In the genomic region with DNA sequence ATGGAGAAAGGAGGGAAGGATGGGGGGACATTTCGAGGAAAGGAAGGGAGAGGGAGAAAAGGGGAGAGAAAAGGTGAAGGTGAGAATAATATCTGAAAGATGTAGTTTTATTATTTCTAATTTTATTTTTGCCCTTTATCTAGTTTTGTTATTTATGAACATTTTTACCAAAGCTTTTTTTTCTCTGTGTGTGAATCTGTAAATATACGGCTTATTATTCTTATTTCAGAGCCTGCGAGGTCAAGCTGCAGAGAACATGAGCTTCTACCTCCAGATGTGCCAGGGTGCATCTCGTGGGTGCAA, we compare ENCODE assay signal across 11 cellular contexts. TPM values are rescaled to one million over a fixed set of nuclear protein-coding genes. Genes with fewer than 3 reads are reported as not detected.
DNase-seq lines count a peak whose midpoint lies in the region; ATAC-seq, FAIRE-seq and TF ChIP-seq lines count a peak whose summit lies in the region.
"Had no signal": no experiment of that assay in that cellular context is flagged by ENCODE, and none has a peak within 500 bp of the region (broad histone marks: within the 10 kb centered on the region; RNA-seq: fewer than 3 reads in every experiment).

No MANE protein-coding gene starts in this region.

- H3K27me3 Mint-ChIP-seq in astrocyte (ENCODE audit: low read depth, unreplicated experiment), result peaks cover 63% of the 10 kb centered on the region
- H3K27me3 Mint-ChIP-seq in stimulated activated naive CD8-positive, alpha-beta T cell treated with anti-CD3 and anti-CD28 coated beads, Interleukin-15, amount 100 ng/mL, for 72 hours, result peaks cover 53% of the 10 kb centered on the region

- POLR2A ChIA-PET in SK-N-SH (lab: Yijun Ruan, JAX), result interaction anchor here (1.2 to 3.3 kb wide), 2 partner anchors 13 to 29 kb away, joined by 4 to 15 read pairs; no protein-coding TSS in a partner anchor

- peak overlapping the region; percentile 96 for H3K4me2 ChIP-seq in SK-N-SH
- H3K4me2 ChIP-seq in astrocyte (ENCODE audit: low read length), result peak overlapping the region; percentile 98

- peak overlapping the region; percentile 7 for H3K27ac Mint-ChIP-seq in astrocyte (ENCODE audit: unreplicated experiment)
- H3K27ac Mint-ChIP-seq in stimulated activated naive CD8-positive, alpha-beta T cell treated with anti-CD3 and anti-CD28 coated beads, Interleukin-15, amount 100 ng/mL, for 72 hours, result no peak overlapping the region

- DNase-seq in SK-N-SH (no peak), astrocyte (ENCODE audit: low read depth) (no peak), H7 (no peak), globus pallidus (ENCODE audit: low spot score) (no peak)
- no peak for DNase-seq in stimulated activated naive CD8-positive, alpha-beta T cell treated with anti-CD3 and anti-CD28 coated beads, Interleukin-15, amount 100 ng/mL, for 72 hours
- DNase-seq: NCI-H1436 treated with DMSO at 0.1 percent for 48 hours had no signal

- H3K36me3 ChIP-seq in SK-N-SH (replicated peaks in 1 of 2; ENCODE audit: control insufficient read depth in 1 of 2, insufficient read depth in 2 of 2, low read length in 1 of 2) (no peaks in the 10 kb centered on the region), astrocyte (ENCODE audit: insufficient read depth, low read length) (no peaks in the 10 kb centered on the region), H7 (replicated peaks; ENCODE audit: control insufficient read depth, insufficient read depth, low read length) (no peaks in the 10 kb centered on the region)

- H3K79me2 ChIP-seq in SK-N-SH (ENCODE audit: insufficient read depth) (no peaks in the 10 kb centered on the region), astrocyte (ENCODE audit: insufficient read depth, low read length) (no peaks in the 10 kb centered on the region)

- no peaks in the 10 kb centered on the region for H3F3A ChIP-seq in SK-N-SH (replicated peaks; ENCODE audit: insufficient read depth)

- peak overlapping the region; percentile 59 to 61 for H3K4me3 ChIP-seq in SK-N-SH (ENCODE audit: low read depth in 2 of 2, low read length in 1 of 2)
- H3K4me3 ChIP-seq in astrocyte (ENCODE audit: insufficient read depth, low read depth, low read length), result peak overlapping the region; percentile 62
- H3K4me3 ChIP-seq in H7 (ENCODE audit: insufficient read depth, low read depth, low read length), result no peak overlapping the region; the same call in 1 of the 2 replicates

- TF ChIP-seq RAD21 in SK-N-SH (IDR thresholded peaks at IDR 0.05; ENCODE audit: low read length), result no peak

- H3K9me3 ChIP-seq in SK-N-SH (no peaks in the 10 kb centered on the region), astrocyte (ENCODE audit: insufficient read depth, low read depth, low read length) (no peaks in the 10 kb centered on the region)

- CTCF ChIA-PET in SK-N-SH (lab: Yijun Ruan, JAX), result interaction anchor here (1.4 to 3.9 kb wide), 2 partner anchors 12 to 125 kb away, joined by 4 to 22 read pairs; no protein-coding TSS in a partner anchor

- WGBS in SK-N-SH (ENCODE audit: low lambda C conversion rate), result 68% methylated on average over 4 of the region's 4 CpGs

- no peak for ATAC-seq in SK-N-SH treated with all-trans-retinoic acid at 6 μM for 48 hours
- no peak for ATAC-seq in stimulated activated naive CD8-positive, alpha-beta T cell treated with anti-CD3 and anti-CD28 coated beads, Interleukin-15, amount 100 ng/mL, for 72 hours
- ATAC-seq in GM19328 (IDR thresholded peaks at IDR 0.05; ENCODE audit: unreplicated experiment), result no peak

- H3K4me1 ChIP-seq in SK-N-SH (ENCODE audit: control insufficient read depth in 1 of 2, insufficient read depth in 2 of 2, low read depth in 1 of 2, low read length in 1 of 2) (peaks cover 0 to 14% of the 10 kb centered on the region in 2 experiments; a peak in 2 of 4 replicates), astrocyte (ENCODE audit: insufficient read depth, low read length) (peaks cover 4% of the 10 kb centered on the region)

- H3K36me3 Mint-ChIP-seq in astrocyte (ENCODE audit: low read depth, unreplicated experiment), result no peaks in the 10 kb centered on the region

- no peaks in the 10 kb centered on the region for H3K9me3 Mint-ChIP-seq in astrocyte (ENCODE audit: unreplicated experiment)
- H3K9me3 Mint-ChIP-seq in stimulated activated naive CD8-positive, alpha-beta T cell treated with anti-CD3 and anti-CD28 coated beads, Interleukin-15, amount 100 ng/mL, for 72 hours, result no peaks in the 10 kb centered on the region
- H3K9me3 Mint-ChIP-seq: activated naive CD4-positive, alpha-beta T cell treated with anti-CD3 and anti-CD28 coated beads, Interleukin-2, amount 50 U/mL, for 72 hours had no signal

- H3K4me3 Mint-ChIP-seq in astrocyte (ENCODE audit: unreplicated experiment), result peak overlapping the region; percentile 80
- peak overlapping the region; percentile 83 to 89 for H3K4me3 Mint-ChIP-seq in stimulated activated naive CD8-positive, alpha-beta T cell treated with anti-CD3 and anti-CD28 coated beads, Interleukin-15, amount 100 ng/mL, for 72 hours

- H3K27ac ChIP-seq in SK-N-SH (ENCODE audit: low read depth in 2 of 2, low read length in 1 of 2) (peak overlapping the region; percentile 65 to 79; a peak in 3 of 4 replicates), astrocyte (ENCODE audit: low read depth, low read length) (no peak overlapping the region), layer of hippocampus (ENCODE audit: low read depth, low read length) (peak overlapping the region; percentile 69)
- H3K27ac ChIP-seq: 22Rv1 had no signal

- FAIRE-seq in astrocyte (lab: Jason Lieb, UNC), result no peak

- H2AFZ ChIP-seq in SK-N-SH (ENCODE audit: low read depth), result peak overlapping the region; percentile 77; the same call in 1 of the 2 replicates
- H2AFZ ChIP-seq in astrocyte (ENCODE audit: low read depth, low read length), result peak overlapping the region; percentile 94

- H3K9ac ChIP-seq in SK-N-SH (peak overlapping the region; percentile 51; the same call in 1 of the 2 replicates), astrocyte (ENCODE audit: low read length) (peak overlapping the region; percentile 75)

- no peaks in the 10 kb centered on the region for H4K20me1 ChIP-seq in SK-N-SH (ENCODE audit: insufficient read depth)
- peaks cover 5% of the 10 kb centered on the region for H4K20me1 ChIP-seq in astrocyte (ENCODE audit: insufficient read depth, low read length)

- no peak for TF ChIP-seq EP300 in SK-N-SH (IDR thresholded peaks at IDR 0.05; ENCODE audit: borderline replicate concordance in 1 of 2, low read depth in 1 of 2, low read length in 1 of 2)

- no peaks in the 10 kb centered on the region for H3K9me2 ChIP-seq in SK-N-SH

- H3K27me3 ChIP-seq in SK-N-SH (ENCODE audit: insufficient read depth) (no peaks in the 10 kb centered on the region), astrocyte (ENCODE audit: insufficient read depth, low read length) (peaks cover 33% of the 10 kb centered on the region), layer of hippocampus (ENCODE audit: control insufficient read depth, insufficient read depth, low read length) (peaks cover 2% of the 10 kb centered on the region), H7 (ENCODE audit: control insufficient read depth, insufficient read depth, low read length) (peaks cover 50% of the 10 kb centered on the region)

- H3K4me1 Mint-ChIP-seq in astrocyte (ENCODE audit: low read depth, unreplicated experiment), result peaks cover 9% of the 10 kb centered on the region
- peaks cover 40% of the 10 kb centered on the region for H3K4me1 Mint-ChIP-seq in stimulated activated naive CD8-positive, alpha-beta T cell treated with anti-CD3 and anti-CD28 coated beads, Interleukin-15, amount 100 ng/mL, for 72 hours

- TF ChIP-seq CTCF in SK-N-SH (IDR thresholded peaks at IDR 0.05) (no peak), astrocyte (IDR thresholded peaks at IDR 0.05; ENCODE audit: insufficient read depth, low read depth, low read length) (no peak)

TF ChIP-seq in SK-N-SH, 30 proteins besides CTCF, POLR2A, EP300 and RAD21 (continues in another document):
- TF ChIP-seq SIN3A (IDR thresholded peaks at IDR 0.05; ENCODE audit: borderline replicate concordance, low read depth, low read length) (no peak), RCOR1 (IDR thresholded peaks at IDR 0.05; ENCODE audit: low read length) (no peak)
- TF ChIP-seq, protein P1, sequence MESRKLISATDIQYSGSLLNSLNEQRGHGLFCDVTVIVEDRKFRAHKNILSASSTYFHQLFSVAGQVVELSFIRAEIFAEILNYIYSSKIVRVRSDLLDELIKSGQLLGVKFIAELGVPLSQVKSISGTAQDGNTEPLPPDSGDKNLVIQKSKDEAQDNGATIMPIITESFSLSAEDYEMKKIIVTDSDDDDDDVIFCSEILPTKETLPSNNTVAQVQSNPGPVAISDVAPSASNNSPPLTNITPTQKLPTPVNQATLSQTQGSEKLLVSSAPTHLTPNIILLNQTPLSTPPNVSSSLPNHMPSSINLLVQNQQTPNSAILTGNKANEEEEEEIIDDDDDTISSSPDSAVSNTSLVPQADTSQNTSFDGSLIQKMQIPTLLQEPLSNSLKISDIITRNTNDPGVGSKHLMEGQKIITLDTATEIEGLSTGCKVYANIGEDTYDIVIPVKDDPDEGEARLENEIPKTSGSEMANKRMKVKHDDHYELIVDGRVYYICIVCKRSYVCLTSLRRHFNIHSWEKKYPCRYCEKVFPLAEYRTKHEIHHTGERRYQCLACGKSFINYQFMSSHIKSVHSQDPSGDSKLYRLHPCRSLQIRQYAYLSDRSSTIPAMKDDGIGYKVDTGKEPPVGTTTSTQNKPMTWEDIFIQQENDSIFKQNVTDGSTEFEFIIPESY (IDR thresholded peaks at IDR 0.05; ENCODE audit: borderline replicate concordance, low read depth), result no peak

TF ChIP-seq in SK-N-SH treated with all-trans-retinoic acid at 6 μM for 48 hours, 23 proteins besides CTCF, POLR2A, EP300 and RAD21 (continues in another document):
- TF ChIP-seq, protein P2, sequence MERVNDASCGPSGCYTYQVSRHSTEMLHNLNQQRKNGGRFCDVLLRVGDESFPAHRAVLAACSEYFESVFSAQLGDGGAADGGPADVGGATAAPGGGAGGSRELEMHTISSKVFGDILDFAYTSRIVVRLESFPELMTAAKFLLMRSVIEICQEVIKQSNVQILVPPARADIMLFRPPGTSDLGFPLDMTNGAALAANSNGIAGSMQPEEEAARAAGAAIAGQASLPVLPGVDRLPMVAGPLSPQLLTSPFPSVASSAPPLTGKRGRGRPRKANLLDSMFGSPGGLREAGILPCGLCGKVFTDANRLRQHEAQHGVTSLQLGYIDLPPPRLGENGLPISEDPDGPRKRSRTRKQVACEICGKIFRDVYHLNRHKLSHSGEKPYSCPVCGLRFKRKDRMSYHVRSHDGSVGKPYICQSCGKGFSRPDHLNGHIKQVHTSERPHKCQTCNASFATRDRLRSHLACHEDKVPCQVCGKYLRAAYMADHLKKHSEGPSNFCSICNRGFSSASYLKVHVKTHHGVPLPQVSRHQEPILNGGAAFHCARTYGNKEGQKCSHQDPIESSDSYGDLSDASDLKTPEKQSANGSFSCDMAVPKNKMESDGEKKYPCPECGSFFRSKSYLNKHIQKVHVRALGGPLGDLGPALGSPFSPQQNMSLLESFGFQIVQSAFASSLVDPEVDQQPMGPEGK (CRISPR knock-in tag; IDR thresholded peaks at IDR 0.05; ENCODE audit: borderline replicate concordance), result no peak
- TF ChIP-seq OSR1 (CRISPR knock-in tag; IDR thresholded peaks at IDR 0.05), result no peak
- no peak for TF ChIP-seq ZNF8 (CRISPR knock-in tag; IDR thresholded peaks at IDR 0.05)
- no peak for TF ChIP-seq ZC3H10 (CRISPR knock-in tag; IDR thresholded peaks at IDR 0.05)

RNA-seq across cellular contexts. Expression of a gene that starts 35.0 kb away (rescaled TPM):
- 250 and 312 TPM in 2 replicates for polyA plus RNA-seq in SK-N-SH (2012; rRNA removed)
- 125 and 181 TPM in 2 replicates for polyA plus RNA-seq in SK-N-SH (2012; cell fraction: cytosol; rRNA removed)
- 255 and 289 TPM in 2 replicates for polyA plus RNA-seq in SK-N-SH (2012; cell fraction: nucleus; rRNA removed)
- total RNA-seq in astrocyte, result 327 and 501 TPM in 2 replicates
- total RNA-seq in H7 (2014; rRNA removed; shearing (Covaris generic)), result 55.5 and 73.8 TPM in 2 replicates
